20 cellular contexts compared by ENCODE assay signal in the genomic region with DNA sequence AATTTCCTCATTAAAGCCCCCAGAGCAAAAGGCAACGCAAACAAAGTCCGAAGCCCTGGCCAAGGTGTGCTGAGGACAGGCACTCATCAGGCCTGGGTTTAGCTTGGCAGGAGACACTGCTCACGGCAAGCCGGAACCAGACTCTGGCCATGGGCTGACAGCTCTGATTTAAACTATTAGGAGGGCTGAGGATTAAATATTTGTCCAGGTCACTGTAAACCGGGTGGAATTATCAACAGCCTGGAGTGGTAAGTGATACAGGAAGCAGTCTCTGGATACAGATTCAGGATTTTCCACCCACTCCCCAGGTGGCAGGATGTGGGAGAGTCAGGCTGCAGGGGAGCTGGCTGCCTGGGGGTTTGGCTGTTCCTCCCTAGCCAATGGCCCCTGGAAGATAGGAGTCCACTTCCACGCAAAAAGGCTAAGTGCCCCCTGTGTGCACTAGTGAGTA. TPM values are rescaled to one million over a fixed set of nuclear protein-coding genes. Genes with fewer than 3 reads are reported as not detected.
A peak's percentile ranks its signal among the peaks of the same experiment; 100 is the strongest.
DNase-seq lines count a peak whose midpoint lies in the region; ATAC-seq and TF ChIP-seq lines count a peak whose summit lies in the region.
"Had no signal": no experiment of that assay in that cellular context is flagged by ENCODE, and none has a peak within 500 bp of the region (broad histone marks: within the 10 kb centered on the region; RNA-seq: fewer than 3 reads in every experiment).

No MANE protein-coding gene starts in this region.

- H3K4me1 ChIP-seq in esophagus squamous epithelium = peaks cover 26 to 92% (median 49%) of the 10 kb centered on the region in 3 donors
- peaks cover 71% of the 10 kb centered on the region for H3K4me1 ChIP-seq in vagina
- H3K4me1 ChIP-seq: parathyroid adenoma had no signal

- intact Hi-C loops in esophagus squamous epithelium (cut with DNase I) = no loop called here
- intact Hi-C loops in vagina (cut with DNase I) = no loop called here

- no peak for TF ChIP-seq CTCF in esophagus squamous epithelium (IDR thresholded peaks at IDR 0.05)
- TF ChIP-seq CTCF in vagina (IDR thresholded peaks at IDR 0.05) = no peak

- 21 to 62% methylated on average over 4 of the region's 6 CpGs for WGBS in esophagus squamous epithelium, 2 donors

- H3K9me3 ChIP-seq in esophagus squamous epithelium = no peaks in the 10 kb centered on the region
- H3K9me3 ChIP-seq in vagina = no peaks in the 10 kb centered on the region
- H3K9me3 ChIP-seq: BLaER1 treated with 17β-estradiol and CSF1 and Interleukin-3, amounts not matched to agents 10 nM and 100 nM; heart left ventricle; lower lobe of right lung; tibial artery had no signal

- H3K36me3 ChIP-seq in esophagus squamous epithelium (peaks cover 23 to 84% (median 34%) of the 10 kb centered on the region in 3 donors), vagina (peaks cover 0 to 25% of the 10 kb centered on the region in 2 donors)

- H3K27ac ChIP-seq in esophagus squamous epithelium (peak overlapping the region in 3 of 4 donors; percentile 32 to 82 (median 70)), vagina (peak overlapping the region; percentile 57)
- H3K27ac ChIP-seq: BLaER1 treated with 17β-estradiol and CSF1 and Interleukin-3, amounts not matched to agents 10 nM and 100 nM; heart left ventricle; lower lobe of right lung; parathyroid adenoma; tibial artery had no signal

- H3K4me3 ChIP-seq in esophagus squamous epithelium (no peak overlapping the region), vagina (no peak overlapping the region)
- H3K4me3 ChIP-seq: BLaER1 treated with 17β-estradiol and CSF1 and Interleukin-3, amounts not matched to agents 10 nM and 100 nM; heart left ventricle; lower lobe of right lung; tibial artery had no signal

- no peak for ATAC-seq in GM19324 (IDR thresholded peaks at IDR 0.05; ENCODE audit: low FRiP score, unreplicated experiment)
- ATAC-seq: activated CD8-positive, alpha-beta T cell treated with anti-CD3 and anti-CD28 coated beads for 36 hours; activated T-cell treated with anti-CD3 and anti-CD28 coated beads, Interleukin-2, amount 50 U/mL, for 4 hours; heart left ventricle; lower lobe of right lung; stimulated activated naive CD8-positive, alpha-beta T cell treated with anti-CD3 and anti-CD28 coated beads, Interleukin-15, Interleukin-2, amounts not matched to agents 100 U/mL and 50 U/mL, for 24 hours had no signal

- DNase-seq in NCI-H510A treated with DMSO at 0.1 percent for 48 hours (lab: John Stamatoyannopoulos, UW) (peak; percentile 85), NCI-H510A (lab: John Stamatoyannopoulos, UW) (no peak), NCI-H748 treated with DMSO at 0.1 percent for 48 hours (lab: John Stamatoyannopoulos, UW) (peak; percentile 46), esophagus squamous epithelium (lab: John Stamatoyannopoulos, UW) (no peak), vagina (ENCODE audit: extremely low spot score in 2 of 2) (no peak), DMS114 treated with DMSO at 0.1 percent for 48 hours (lab: John Stamatoyannopoulos, UW; ENCODE audit: unreplicated experiment) (no peak)
- DNase-seq in activated CD4-positive, alpha-beta T cell treated with anti-CD3 and anti-CD28 coated beads for 4 hours = no peak
- DNase-seq: activated CD8-positive, alpha-beta T cell treated with anti-CD3 and anti-CD28 coated beads for 36 hours; activated T-cell treated with anti-CD3 and anti-CD28 coated beads, Interleukin-2, amount 50 U/mL, for 4 hours; heart left ventricle; lower lobe of right lung; NCI-H524 treated with DMSO at 0.1 percent for 48 hours; SIG-M5; stimulated activated CD4-positive, alpha-beta T cell treated with anti-CD3 and anti-CD28 coated beads, Interleukin-2, amount 100 ng/mL, for 24 hours; stimulated activated naive CD8-positive, alpha-beta T cell treated with anti-CD3 and anti-CD28 coated beads, Interleukin-15, Interleukin-2, amounts not matched to agents 100 U/mL and 50 U/mL, for 24 hours; T-helper 1 cell; tibial artery had no signal

- H3K27me3 ChIP-seq in esophagus squamous epithelium = no peaks in the 10 kb centered on the region
- H3K27me3 ChIP-seq in vagina = no peaks in the 10 kb centered on the region
- H3K27me3 ChIP-seq: BLaER1 treated with 17β-estradiol and CSF1 and Interleukin-3, amounts not matched to agents 10 nM and 100 nM; heart left ventricle; tibial artery had no signal

- TF ChIP-seq POLR2A in esophagus squamous epithelium (IDR thresholded peaks at IDR 0.05) = no peak
- TF ChIP-seq POLR2A in vagina (IDR thresholded peaks at IDR 0.05) = no peak

RNA-seq across cellular contexts. Expression of a gene that starts 42.4 kb away (rescaled TPM):
- total RNA-seq in esophagus squamous epithelium (10 to 100 TPM in 2 of 4 donors, 1 to 10 TPM in 2; 6.8 to 14.3 (median 10.3) TPM), vagina (21.4 TPM)

RNA-seq across cellular contexts. Expression of a gene that starts 42.6 kb away (rescaled TPM):
- 10 to 100 TPM; 57.7 to 93.4 (median 70.3) TPM for total RNA-seq in esophagus squamous epithelium
- total RNA-seq in vagina = 63.8 TPM

Comparison
In these comparisons a context has a peak if more than half of its experiments do, and no peak if none do; other contexts are left out.
1. DNase-seq: peak in NCI-H510A treated with DMSO at 0.1 percent for 48 hours (single experiment) and NCI-H748 treated with DMSO at 0.1 percent for 48 hours (single experiment); none in NCI-H510A (single experiment), esophagus squamous epithelium (single experiment), vagina (0 of 2), activated CD4-positive, alpha-beta T cell treated with anti-CD3 and anti-CD28 coated beads for 4 hours (0 of 2) and DMS114 treated with DMSO at 0.1 percent for 48 hours (single experiment).